In genomic region chr4:141302926-141303325, GRCh38 we compare ENCODE assay signal across 27 cellular contexts.
"Had no signal": no experiment of that assay in that cellular context is flagged by ENCODE, and none has a peak within 500 bp of the region (broad histone marks: within the 10 kb centered on the region; RNA-seq: fewer than 3 reads in every experiment).

No MANE protein-coding gene starts in this region.

- H3K27me3 Mint-ChIP-seq: stimulated activated naive CD8-positive, alpha-beta T cell treated with anti-CD3 and anti-CD28 coated beads, Interleukin-15, amount 100 ng/mL, for 72 hours; stimulated activated naive CD8-positive, alpha-beta T cell treated with anti-CD3 and anti-CD28 coated beads, Interleukin-15, Interleukin-2, amounts not matched to agents 100 ng/mL and 50 ng/mL, for 24 hours; type B pancreatic cell had no signal

- ATAC-seq: stimulated activated effector memory CD8-positive, alpha-beta T cell treated with anti-CD3 and anti-CD28 coated beads, Interleukin-12 subunit alpha, Interleukin-12 subunit beta, amount 100 ng/mL, for 72 hours; stimulated activated memory B cell treated with anti-CD40 and anti-IgM and Interleukin-4, amounts not matched to agents 10 μg/mL and 1 μg/mL and 100 μg/mL, for 72 hours; stimulated activated naive B cell treated with anti-CD40 and anti-IgM and Interleukin-4, amounts not matched to agents 10 μg/mL and 1 μg/mL and 100 μg/mL, for 72 hours; stimulated activated naive CD8-positive, alpha-beta T cell treated with anti-CD3 and anti-CD28 coated beads, Interleukin-15, amount 100 ng/mL, for 72 hours; stimulated activated naive CD8-positive, alpha-beta T cell treated with anti-CD3 and anti-CD28 coated beads, Interleukin-15, Interleukin-2, amounts not matched to agents 100 U/mL and 50 U/mL, for 24 hours had no signal

- H3K27me3 ChIP-seq: stomach, suprapubic skin, testis, thyroid gland, tibial artery, tibial nerve, transverse colon, upper lobe of left lung, uterus, vagina had no signal

- H3K9me3 ChIP-seq: stomach, suprapubic skin, testis, thoracic aorta, thyroid gland, tibial artery, tibial nerve, transverse colon, upper lobe of left lung, uterus, vagina had no signal

- H3K4me3 Mint-ChIP-seq: stimulated activated effector memory CD8-positive, alpha-beta T cell treated with anti-CD3 and anti-CD28 coated beads, Interleukin-12 subunit alpha, Interleukin-12 subunit beta, amount 100 ng/mL, for 72 hours; stimulated activated memory B cell treated with anti-CD40 and anti-IgM and Interleukin-4, amounts not matched to agents 10 μg/mL and 1 μg/mL and 100 μg/mL, for 72 hours; stimulated activated naive B cell treated with anti-CD40 and anti-IgM and Interleukin-4, amounts not matched to agents 10 μg/mL and 1 μg/mL and 100 μg/mL, for 72 hours; stimulated activated naive CD8-positive, alpha-beta T cell treated with anti-CD3 and anti-CD28 coated beads, Interleukin-15, amount 100 ng/mL, for 72 hours; stimulated activated naive CD8-positive, alpha-beta T cell treated with anti-CD3 and anti-CD28 coated beads, Interleukin-15, Interleukin-2, amounts not matched to agents 100 ng/mL and 50 ng/mL, for 24 hours; type B pancreatic cell had no signal

- H3K4me3 ChIP-seq: stomach, suprapubic skin, thoracic aorta, thyroid gland, tibial artery, tibial nerve, transverse colon, upper lobe of left lung, uterus, vagina had no signal

- H3K9me3 Mint-ChIP-seq: stimulated activated effector memory CD8-positive, alpha-beta T cell treated with anti-CD3 and anti-CD28 coated beads, Interleukin-12 subunit alpha, Interleukin-12 subunit beta, amount 100 ng/mL, for 72 hours; stimulated activated memory B cell treated with anti-CD40 and anti-IgM and Interleukin-4, amounts not matched to agents 10 μg/mL and 1 μg/mL and 100 μg/mL, for 72 hours; stimulated activated naive B cell treated with anti-CD40 and anti-IgM and Interleukin-4, amounts not matched to agents 10 μg/mL and 1 μg/mL and 100 μg/mL, for 72 hours; stimulated activated naive CD8-positive, alpha-beta T cell treated with anti-CD3 and anti-CD28 coated beads, Interleukin-15, amount 100 ng/mL, for 72 hours; stimulated activated naive CD8-positive, alpha-beta T cell treated with anti-CD3 and anti-CD28 coated beads, Interleukin-15, Interleukin-2, amounts not matched to agents 100 ng/mL and 50 ng/mL, for 24 hours; type B pancreatic cell had no signal

- H3K4me1 ChIP-seq: suprapubic skin, testis, tibial artery, tibial nerve, transverse colon, uterus, vagina had no signal

- H3K36me3 ChIP-seq: stomach, suprapubic skin, thoracic aorta, thyroid gland, tibial artery, tibial nerve, transverse colon, upper lobe of left lung, uterus, vagina had no signal

- H3K27ac ChIP-seq: stomach, suprapubic skin, testis, thoracic aorta, thyroid gland, tibial artery, tibial nerve, transverse colon, upper lobe of left lung, uterus, vagina had no signal

- H3K27ac Mint-ChIP-seq: stimulated activated effector memory CD8-positive, alpha-beta T cell treated with anti-CD3 and anti-CD28 coated beads, Interleukin-12 subunit alpha, Interleukin-12 subunit beta, amount 100 ng/mL, for 72 hours; stimulated activated memory B cell treated with anti-CD40 and anti-IgM and Interleukin-4, amounts not matched to agents 10 μg/mL and 1 μg/mL and 100 μg/mL, for 72 hours; stimulated activated naive B cell treated with anti-CD40 and anti-IgM and Interleukin-4, amounts not matched to agents 10 μg/mL and 1 μg/mL and 100 μg/mL, for 72 hours; stimulated activated naive CD8-positive, alpha-beta T cell treated with anti-CD3 and anti-CD28 coated beads, Interleukin-15, Interleukin-2, amounts not matched to agents 100 ng/mL and 50 ng/mL, for 24 hours; type B pancreatic cell had no signal

- H3K36me3 Mint-ChIP-seq: stimulated activated effector memory CD8-positive, alpha-beta T cell treated with anti-CD3 and anti-CD28 coated beads, Interleukin-12 subunit alpha, Interleukin-12 subunit beta, amount 100 ng/mL, for 72 hours; stimulated activated memory B cell treated with anti-CD40 and anti-IgM and Interleukin-4, amounts not matched to agents 10 μg/mL and 1 μg/mL and 100 μg/mL, for 72 hours; stimulated activated naive B cell treated with anti-CD40 and anti-IgM and Interleukin-4, amounts not matched to agents 10 μg/mL and 1 μg/mL and 100 μg/mL, for 72 hours; type B pancreatic cell had no signal

- DNase-seq: stimulated activated CD4-positive, alpha-beta T cell treated with anti-CD3 and anti-CD28 coated beads, Interleukin-2, amount 100 ng/mL, for 48 hours; stimulated activated CD4-positive, alpha-beta T cell treated with anti-CD3 and anti-CD28 coated beads, Interleukin-4, amount 100 ng/mL, for 1 hour; stimulated activated CD4-positive, alpha-beta T cell treated with anti-CD3 and anti-CD28 coated beads, Interleukin-4, amount 100 ng/mL, for 24 hours; stimulated activated CD4-positive, alpha-beta T cell treated with anti-CD3 and anti-CD28 coated beads, Interleukin-4, amount 100 ng/mL, for 4 hours; stimulated activated CD8-positive, alpha-beta memory T cell treated with anti-CD3 and anti-CD28 coated beads, Interleukin-4, amount 100 ng/mL, for 48 hours; stimulated activated naive B cell treated with anti-CD40 and anti-IgM and Interleukin-4, amounts not matched to agents 10 μg/mL and 1 μg/mL and 100 μg/mL, for 72 hours; stimulated activated naive CD4-positive, alpha-beta T cell; stimulated activated naive CD4-positive, alpha-beta T cell treated with Interleukin-2 at 50 U/mL for 16 hours; stimulated activated naive CD8-positive, alpha-beta T cell treated with anti-CD3 and anti-CD28 coated beads, Interleukin-15, amount 100 ng/mL, for 72 hours; stimulated activated naive CD8-positive, alpha-beta T cell treated with anti-CD3 and anti-CD28 coated beads, Interleukin-15, Interleukin-2, amounts not matched to agents 100 U/mL and 50 U/mL, for 24 hours; stomach; substantia nigra; testis; tibial artery; transverse colon; trophoblast cell; upper lobe of left lung; uterus had no signal
